In the genomic region with DNA sequence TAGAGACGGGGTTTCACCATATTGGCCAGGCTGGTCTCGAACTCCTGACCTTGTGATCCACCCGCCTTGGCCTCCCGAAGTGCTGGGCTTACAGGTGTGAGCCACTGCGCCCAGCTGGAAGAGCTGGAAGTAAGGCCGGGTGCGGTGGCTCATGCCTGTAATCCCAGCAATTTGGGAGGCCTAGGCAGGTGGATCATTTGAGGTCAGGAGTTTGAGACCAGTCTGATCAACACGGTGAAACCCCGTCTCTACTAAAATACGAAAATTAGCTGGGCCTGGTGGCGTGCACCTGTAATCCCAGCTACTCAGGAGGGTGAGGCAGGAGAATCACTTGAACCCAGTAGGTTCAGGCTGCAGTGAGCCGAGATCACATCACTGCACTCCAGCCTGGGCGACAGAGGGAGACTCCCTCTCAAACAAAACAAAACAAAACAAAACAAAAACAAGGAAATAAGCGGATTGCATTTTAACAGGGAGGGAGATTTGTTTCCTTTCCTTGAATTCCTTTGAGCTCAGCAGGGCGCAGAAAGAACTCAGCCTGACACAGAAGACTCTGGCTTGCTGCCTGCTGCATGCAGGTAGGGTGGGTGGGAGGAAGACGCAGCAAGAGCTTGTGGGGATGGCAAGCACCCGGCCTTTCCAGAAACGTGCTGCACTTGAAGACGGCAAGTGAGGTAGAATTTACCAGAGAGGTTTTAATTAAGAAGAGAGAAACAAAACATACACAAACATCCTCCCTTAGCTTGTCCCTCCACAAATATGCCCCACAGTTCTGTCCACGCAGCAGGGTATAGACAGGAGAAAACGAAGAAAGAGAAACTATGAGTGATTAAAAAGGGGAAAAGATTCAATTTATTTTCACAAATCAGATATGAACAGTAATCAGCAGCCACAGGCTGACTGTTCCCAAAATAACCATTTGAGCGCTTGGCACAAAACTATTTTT, we compare ENCODE assay signal across 12 cellular contexts. TPM values are rescaled to one million over a fixed set of nuclear protein-coding genes. Genes with fewer than 3 reads are reported as not detected.
DNase-seq lines count a peak whose midpoint lies in the region; ATAC-seq and TF ChIP-seq lines count a peak whose summit lies in the region.
"Had no signal": no experiment of that assay in that cellular context is flagged by ENCODE, and none has a peak within 500 bp of the region (broad histone marks: within the 10 kb centered on the region; RNA-seq: fewer than 3 reads in every experiment).

No MANE protein-coding gene starts in this region.

- peaks cover 33% of the 10 kb centered on the region for H3K4me1 Mint-ChIP-seq in activated T-helper 1 cell treated with anti-CD3 and anti-CD28 coated beads, Interleukin-12 subunit alpha, Interleukin-12 subunit beta, Interleukin-2, Interleukin-4 antibody, amounts not matched to agents 30 ng/mL and 10 ng/mL and 1 ng/mL, durations not matched to agents 14 hours and 24 hours and 36 hours (ENCODE audit: low read depth)

- H3K4me3 ChIP-seq in BLaER1 treated with 17β-estradiol and CSF1 and Interleukin-3, amounts not matched to agents 10 nM and 100 nM, result peak overlapping the region in 6 of 10 experiments; percentile 21 to 51 (median 35); a peak in 4 of 20 replicates
- H3K4me3 ChIP-seq in gastroesophageal sphincter, result peak overlapping the region in 1 of 2 donors; percentile 25
- no peak overlapping the region for H3K4me3 ChIP-seq in effector memory CD4-positive, alpha-beta T cell (ENCODE audit: insufficient read depth, low read depth, low read length, poor library complexity, severe bottlenecking)

- TF ChIP-seq EP300 in gastroesophageal sphincter (IDR thresholded peaks at IDR 0.05), result no peak

- H3K4me2 ChIP-seq in BLaER1 treated with 17β-estradiol and CSF1 and Interleukin-3, amounts not matched to agents 10 nM and 100 nM, result peak overlapping the region; percentile 93 to 99 (median 96)

- no peak overlapping the region for H3K4me3 Mint-ChIP-seq in activated T-helper 1 cell treated with anti-CD3 and anti-CD28 coated beads, Interleukin-12 subunit alpha, Interleukin-12 subunit beta, Interleukin-2, Interleukin-4 antibody, amounts not matched to agents 30 ng/mL and 10 ng/mL and 1 ng/mL, durations not matched to agents 14 hours and 24 hours and 36 hours
- H3K4me3 Mint-ChIP-seq: stimulated activated naive CD8-positive, alpha-beta T cell treated with anti-CD3 and anti-CD28 coated beads, Interleukin-15, Interleukin-2, amounts not matched to agents 100 ng/mL and 50 ng/mL, for 24 hours had no signal

- no peaks in the 10 kb centered on the region for H3K27me3 ChIP-seq in BLaER1 treated with 17β-estradiol and CSF1 and Interleukin-3, amounts not matched to agents 10 nM and 100 nM
- no peaks in the 10 kb centered on the region for H3K27me3 ChIP-seq in gastroesophageal sphincter
- no peaks in the 10 kb centered on the region for H3K27me3 ChIP-seq in effector memory CD4-positive, alpha-beta T cell (replicated peaks; ENCODE audit: control insufficient read depth, insufficient read depth, low read length, poor library complexity, severe bottlenecking)

- no peaks in the 10 kb centered on the region for H3K9me3 Mint-ChIP-seq in activated T-helper 1 cell treated with anti-CD3 and anti-CD28 coated beads, Interleukin-12 subunit alpha, Interleukin-12 subunit beta, Interleukin-2, Interleukin-4 antibody, amounts not matched to agents 30 ng/mL and 10 ng/mL and 1 ng/mL, durations not matched to agents 14 hours and 24 hours and 36 hours
- H3K9me3 Mint-ChIP-seq: stimulated activated naive CD8-positive, alpha-beta T cell treated with anti-CD3 and anti-CD28 coated beads, Interleukin-15, Interleukin-2, amounts not matched to agents 100 ng/mL and 50 ng/mL, for 24 hours had no signal

- H3K36me3 ChIP-seq in BLaER1 treated with 17β-estradiol and CSF1 and Interleukin-3, amounts not matched to agents 10 nM and 100 nM, result peaks cover 14 to 53% (median 34%) of the 10 kb centered on the region in 11 experiments
- peaks cover 0 to 10% of the 10 kb centered on the region in 2 donors for H3K36me3 ChIP-seq in gastroesophageal sphincter
- peaks cover 29% of the 10 kb centered on the region for H3K36me3 ChIP-seq in effector memory CD4-positive, alpha-beta T cell (ENCODE audit: control insufficient read depth, insufficient read depth, low read length)

- H3K36me3 Mint-ChIP-seq in activated T-helper 1 cell treated with anti-CD3 and anti-CD28 coated beads, Interleukin-12 subunit alpha, Interleukin-12 subunit beta, Interleukin-2, Interleukin-4 antibody, amounts not matched to agents 30 ng/mL and 10 ng/mL and 1 ng/mL, durations not matched to agents 14 hours and 24 hours and 36 hours (ENCODE audit: low read depth), result peaks cover 10% of the 10 kb centered on the region

- TF ChIP-seq POLR2A in gastroesophageal sphincter (IDR thresholded peaks at IDR 0.05), result no peak

- no peak for ATAC-seq in gastroesophageal sphincter
- ATAC-seq in HG02759 (IDR thresholded peaks at IDR 0.05; ENCODE audit: unreplicated experiment), result no peak

- DNase-seq in activated T-helper 1 cell treated with anti-CD3 and anti-CD28 coated beads, Interleukin-12 subunit alpha, Interleukin-12 subunit beta, Interleukin-2, Interleukin-4 antibody, amounts not matched to agents 30 ng/mL and 10 ng/mL and 1 ng/mL, durations not matched to agents 14 hours and 24 hours and 36 hours (ENCODE audit: low spot score), result no peak
- peak; percentile 74 for DNase-seq in putamen (ENCODE audit: low spot score)
- no peak for DNase-seq in activated gamma-delta T cell (lab: John Stamatoyannopoulos, UW)
- DNase-seq in kidney tubule cell (ENCODE audit: low spot score), result no peak
- no peak for DNase-seq in effector memory CD4-positive, alpha-beta T cell
- DNase-seq: Calu3, NCI-H748 treated with DMSO at 0.1 percent for 48 hours had no signal

- WGBS in gastroesophageal sphincter (ENCODE audit: low coverage in 1 of 2), 2 donors, result 8 to 17% methylated on average over 4 to 9 of the region's 22 CpGs

- H3K27me3 Mint-ChIP-seq in activated T-helper 1 cell treated with anti-CD3 and anti-CD28 coated beads, Interleukin-12 subunit alpha, Interleukin-12 subunit beta, Interleukin-2, Interleukin-4 antibody, amounts not matched to agents 30 ng/mL and 10 ng/mL and 1 ng/mL, durations not matched to agents 14 hours and 24 hours and 36 hours (ENCODE audit: insufficient read depth), result peaks cover 3% of the 10 kb centered on the region
- H3K27me3 Mint-ChIP-seq: activated naive CD8-positive, alpha-beta T cell; stimulated activated naive CD8-positive, alpha-beta T cell treated with anti-CD3 and anti-CD28 coated beads, Interleukin-15, Interleukin-2, amounts not matched to agents 100 ng/mL and 50 ng/mL, for 24 hours had no signal

- peaks cover 0 to 51% (median 0%) of the 10 kb centered on the region in 11 experiments; a peak in 7 of 22 replicates for H4K20me1 ChIP-seq in BLaER1 treated with 17β-estradiol and CSF1 and Interleukin-3, amounts not matched to agents 10 nM and 100 nM

- H3K4me1 ChIP-seq in BLaER1 treated with 17β-estradiol and CSF1 and Interleukin-3, amounts not matched to agents 10 nM and 100 nM, result peaks cover 90 to 100% (median 95%) of the 10 kb centered on the region in 10 experiments
- H3K4me1 ChIP-seq in gastroesophageal sphincter, result peaks cover 8 to 84% (median 61%) of the 10 kb centered on the region in 3 donors
- peaks cover 14% of the 10 kb centered on the region for H3K4me1 ChIP-seq in effector memory CD4-positive, alpha-beta T cell (ENCODE audit: control insufficient read depth, insufficient read depth, low read length, poor library complexity, severe bottlenecking)

- peak overlapping the region; percentile 50 to 76 (median 64); a peak in 19 of 22 replicates for H3K9ac ChIP-seq in BLaER1 treated with 17β-estradiol and CSF1 and Interleukin-3, amounts not matched to agents 10 nM and 100 nM

- peak overlapping the region; percentile 52 for H3K27ac Mint-ChIP-seq in activated T-helper 1 cell treated with anti-CD3 and anti-CD28 coated beads, Interleukin-12 subunit alpha, Interleukin-12 subunit beta, Interleukin-2, Interleukin-4 antibody, amounts not matched to agents 30 ng/mL and 10 ng/mL and 1 ng/mL, durations not matched to agents 14 hours and 24 hours and 36 hours
- H3K27ac Mint-ChIP-seq: activated naive CD8-positive, alpha-beta T cell; stimulated activated naive CD8-positive, alpha-beta T cell treated with anti-CD3 and anti-CD28 coated beads, Interleukin-15, Interleukin-2, amounts not matched to agents 100 ng/mL and 50 ng/mL, for 24 hours had no signal

- intact Hi-C loops in activated T-helper 1 cell treated with anti-CD3 and anti-CD28 coated beads, Interleukin-12 subunit alpha, Interleukin-12 subunit beta, Interleukin-2, Interleukin-4 antibody, amounts not matched to agents 30 ng/mL and 10 ng/mL and 1 ng/mL, durations not matched to agents 14 hours and 24 hours and 36 hours (cut with micrococcal nuclease), result no loop called here

- H3K27ac ChIP-seq in BLaER1 treated with 17β-estradiol and CSF1 and Interleukin-3, amounts not matched to agents 10 nM and 100 nM, result peak overlapping the region; percentile 30 to 77 (median 66); a peak in 21 of 22 replicates
- H3K27ac ChIP-seq in gastroesophageal sphincter, result peak overlapping the region in 3 of 4 donors; percentile 74 to 78 (median 77)
- no peak overlapping the region for H3K27ac ChIP-seq in effector memory CD4-positive, alpha-beta T cell (ENCODE audit: insufficient read depth, low read length, poor library complexity, severe bottlenecking)

- TF ChIP-seq CTCF in gastroesophageal sphincter (IDR thresholded peaks at IDR 0.05), result no peak

- no peaks in the 10 kb centered on the region for H3K9me3 ChIP-seq in BLaER1 treated with 17β-estradiol and CSF1 and Interleukin-3, amounts not matched to agents 10 nM and 100 nM (replicated peaks in 1 of 11)
- no peaks in the 10 kb centered on the region for H3K9me3 ChIP-seq in gastroesophageal sphincter
- no peaks in the 10 kb centered on the region for H3K9me3 ChIP-seq in effector memory CD4-positive, alpha-beta T cell (ENCODE audit: control insufficient read depth, low read length)

RNA-seq across cellular contexts. Expression of a gene that starts 40.8 kb away (rescaled TPM):
- total RNA-seq in activated T-helper 1 cell treated with anti-CD3 and anti-CD28 coated beads, Interleukin-12 subunit alpha, Interleukin-12 subunit beta, Interleukin-2, Interleukin-4 antibody, amounts not matched to agents 30 ng/mL and 10 ng/mL and 1 ng/mL, durations not matched to agents 14 hours and 24 hours and 36 hours, result 39.1 and 39.5 TPM in 2 replicates
- total RNA-seq in gastroesophageal sphincter, result 10 to 100 TPM in 3 of 4 donors, 1 to 10 TPM in 1; 6.5 to 32.0 (median 26.3) TPM
